In the genomic region with DNA sequence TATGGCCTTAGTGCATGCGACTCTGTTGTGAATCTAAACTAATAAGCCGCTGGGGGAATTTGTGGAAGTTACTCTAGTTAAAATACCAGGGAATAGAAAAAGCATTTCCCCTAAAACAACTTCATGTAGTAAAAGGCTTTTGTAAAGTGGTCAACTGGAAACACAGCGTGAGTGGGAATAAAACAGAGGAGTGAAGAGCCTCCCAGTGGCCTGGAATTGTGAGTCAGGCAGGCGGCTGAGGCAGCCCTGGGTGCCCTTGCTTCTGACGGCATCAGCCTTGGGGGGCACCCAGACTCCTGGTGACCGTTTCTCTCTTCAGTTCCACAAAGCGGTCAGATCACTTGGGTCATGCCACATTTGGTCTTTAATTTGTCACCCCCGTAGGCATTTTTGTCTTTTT, we compare ENCODE assay signal across 25 cellular contexts.
DNase-seq lines count a peak whose midpoint lies in the region; ATAC-seq and TF ChIP-seq lines count a peak whose summit lies in the region.
"Had no signal": no experiment of that assay in that cellular context is flagged by ENCODE, and none has a peak within 500 bp of the region (broad histone marks: within the 10 kb centered on the region; RNA-seq: fewer than 3 reads in every experiment).

No MANE protein-coding gene starts in this region.

- peak overlapping the region; percentile 56 for H3K4me3 Mint-ChIP-seq in endothelial cell (ENCODE audit: unreplicated experiment)
- H3K4me3 Mint-ChIP-seq: CD4-positive, alpha-beta T cell had no signal

- no peaks in the 10 kb centered on the region for H3K9me3 Mint-ChIP-seq in endothelial cell (ENCODE audit: unreplicated experiment)
- H3K9me3 Mint-ChIP-seq: CD4-positive, alpha-beta T cell had no signal

- no TSS peak for BruUV-seq in PC-9 (replicated peaks; lab: Mats Ljungman, UMichigan)

- no peak overlapping the region for H3K27ac ChIP-seq in HEK293 (ENCODE audit: extremely low read depth, low read depth, low read length)
- 0 out of 2 replicates have a peak overlapping the region, but pooled peaks have one; percentile 17 for H3K27ac ChIP-seq in PC-9
- H3K27ac ChIP-seq in osteoblast (ENCODE audit: low read depth, low read length) = no peak overlapping the region
- H3K27ac ChIP-seq: BLaER1, GM23248, HL-60, Peyer's patch, SJSA1 had no signal

- no peak overlapping the region for H2AFZ ChIP-seq in PC-9
- no peak overlapping the region for H2AFZ ChIP-seq in osteoblast (ENCODE audit: low read length)
- H2AFZ ChIP-seq: GM23248 had no signal

- H3K36me3 ChIP-seq in HEK293 (ENCODE audit: control insufficient read depth in 2 of 2, insufficient read depth in 1 of 2, low read length in 2 of 2) (peaks cover 0 to 48% of the 10 kb centered on the region in 2 experiments; a peak in 2 of 3 replicates), PC-9 (ENCODE audit: low read depth) (peaks cover 82% of the 10 kb centered on the region), osteoblast (ENCODE audit: insufficient read depth, low read length) (peaks cover 90% of the 10 kb centered on the region)
- H3K36me3 ChIP-seq: HAP-1 had no signal

- H3K27ac Mint-ChIP-seq in endothelial cell (ENCODE audit: unreplicated experiment) = no peak overlapping the region
- H3K27ac Mint-ChIP-seq: CD4-positive, alpha-beta T cell had no signal

- no peak for ATAC-seq in GM18498 (IDR thresholded peaks at IDR 0.05; ENCODE audit: unreplicated experiment)
- ATAC-seq: GM12878 had no signal

- CTCF ChIA-PET in HEK293 (lab: Yijun Ruan, JAX) = interaction anchor here (0.6 to 1.0 kb wide), 2 partner anchors 326 to 636 kb away, joined by 3 read pairs; no protein-coding TSS in a partner anchor
- CTCF ChIA-PET in PC-9 (lab: Charles Lee) = interaction anchor here (0.7 kb wide), 1 partner anchor 353 kb away, joined by 3 read pairs; no protein-coding TSS in a partner anchor

- peaks cover 40% of the 10 kb centered on the region for H3K79me2 ChIP-seq in PC-9 (ENCODE audit: low read depth)
- peaks cover 7% of the 10 kb centered on the region for H3K79me2 ChIP-seq in osteoblast (ENCODE audit: insufficient read depth, low read length)

- peaks cover 74% of the 10 kb centered on the region for H3F3A ChIP-seq in PC-9 (ENCODE audit: insufficient read depth, low read depth)

- no peaks in the 10 kb centered on the region for H3K9me3 ChIP-seq in HEK293 (ENCODE audit: control insufficient read depth, insufficient read depth, low read depth, low read length)
- no peaks in the 10 kb centered on the region for H3K9me3 ChIP-seq in PC-9 (ENCODE audit: insufficient read depth, low read depth)
- H3K9me3 ChIP-seq in osteoblast (ENCODE audit: low read depth, low read length) = no peaks in the 10 kb centered on the region
- H3K9me3 ChIP-seq: BLaER1, Caco-2, HAP-1, Peyer's patch, SJSA1 had no signal

- TF ChIP-seq CTCF in HEK293 (tag by site-specific recombination; IDR thresholded peaks at IDR 0.05) = no peak
- no peak for TF ChIP-seq CTCF in PC-9 (conservative IDR thresholded peaks at IDR 0.05)
- no peak for TF ChIP-seq CTCF in endothelial cell (IDR thresholded peaks at IDR 0.05; ENCODE audit: unreplicated experiment)
- no peak for TF ChIP-seq CTCF in osteoblast (IDR thresholded peaks at IDR 0.05; ENCODE audit: extremely low read depth, low read depth, low read length)

- H3K4me3 ChIP-seq in HEK293 (ENCODE audit: low read depth, low read length) (no peak overlapping the region), PC-9 (no peak overlapping the region), osteoblast (ENCODE audit: insufficient read depth, low read length) (no peak overlapping the region)
- H3K4me3 ChIP-seq: BLaER1, GM12878, GM23248, HAP-1, Peyer's patch, SJSA1 had no signal

- intact Hi-C loops in PC-9 (cut with micrococcal nuclease; ENCODE audit: unreplicated experiment) = loop anchor here (2.0 to 10.0 kb wide), 4 partner anchors 257 to 1285 kb away; no protein-coding TSS in a partner anchor

- H3K4me1 Mint-ChIP-seq in endothelial cell (ENCODE audit: unreplicated experiment) = peaks cover 22% of the 10 kb centered on the region

- peaks cover 43% of the 10 kb centered on the region for H3K36me3 Mint-ChIP-seq in endothelial cell (ENCODE audit: low read depth, unreplicated experiment)

- no peaks in the 10 kb centered on the region for H3K27me3 ChIP-seq in PC-9 (ENCODE audit: insufficient read depth, low read depth)
- H3K27me3 ChIP-seq in osteoblast (ENCODE audit: insufficient read depth, low read length) = no peaks in the 10 kb centered on the region
- H3K27me3 ChIP-seq: BLaER1, Peyer's patch, SJSA1 had no signal

- DNase-seq in PC-9 (peak in 1 of 2 experiments; percentile 23), endothelial cell (ENCODE audit: low spot score) (no peak), osteoblast (ENCODE audit: insufficient read length, low spot score, missing footprints) (peak; percentile 39), AML-193 (lab: John Stamatoyannopoulos, UW) (no peak), HT-29 (ENCODE audit: low spot score) (no peak)
- no peak for DNase-seq in stimulated activated CD4-positive, alpha-beta T cell treated with anti-CD3 and anti-CD28 coated beads, Interleukin-1b, Interleukin-23, amount 100 ng/mL, for 48 hours
- DNase-seq: Caco-2; CD4-positive, alpha-beta T cell; DMS 273 treated with DMSO at 0.1 percent for 48 hours; DMS79 treated with DMSO at 0.1 percent for 48 hours; GM23248; IMR-90; NCI-H1105; NCI-H2029 treated with DMSO at 0.1 percent for 48 hours; NCI-H2171 treated with DMSO at 0.1 percent for 48 hours; NCI-H526; NK-92 treated with Interleukin-12 subunit alpha and Interleukin-12 subunit beta, amount 100 ng/mL, for 24 hours; Peyer's patch had no signal

- H3K4me2 ChIP-seq in PC-9 (no peak overlapping the region), osteoblast (ENCODE audit: insufficient read depth, low read length) (no peak overlapping the region)
- H3K4me2 ChIP-seq: BLaER1 had no signal

- H4K20me1 ChIP-seq in PC-9 (ENCODE audit: insufficient read depth) (peaks cover 19% of the 10 kb centered on the region), osteoblast (ENCODE audit: insufficient read depth, low read length) (peaks cover 3% of the 10 kb centered on the region)
- H4K20me1 ChIP-seq: BLaER1 had no signal

- peaks cover 9% of the 10 kb centered on the region for H3K27me3 Mint-ChIP-seq in endothelial cell (ENCODE audit: unreplicated experiment)
- H3K27me3 Mint-ChIP-seq: CD4-positive, alpha-beta T cell had no signal

- POLR2A ChIA-PET in HEK293 (lab: Yijun Ruan, JAX) (no interaction called here), PC-9 (lab: Charles Lee; ENCODE audit: unreplicated experiment) (interaction anchor here (0.5 kb wide), 1 partner anchor 310 kb away, joined by 6 read pairs; no protein-coding TSS in a partner anchor)

- no peaks in the 10 kb centered on the region for H3K9me2 ChIP-seq in PC-9 (ENCODE audit: insufficient read depth)

- H3K4me1 ChIP-seq in HEK293 (ENCODE audit: control insufficient read depth, insufficient read depth, low read length) (no peaks in the 10 kb centered on the region), PC-9 (replicated peaks; ENCODE audit: insufficient read depth) (no peaks in the 10 kb centered on the region), osteoblast (ENCODE audit: insufficient read depth, low read length) (no peaks in the 10 kb centered on the region)
- H3K4me1 ChIP-seq: BLaER1, Caco-2, HAP-1, Peyer's patch, SJSA1 had no signal

TF ChIP-seq in HEK293, 187 proteins besides CTCF, POLR2A, EP300 and RAD21:
- TF ChIP-seq TRIM28 (IDR thresholded peaks at IDR 0.05; ENCODE audit: borderline replicate concordance, low read length) = no peak
- TF ChIP-seq, protein P1, sequence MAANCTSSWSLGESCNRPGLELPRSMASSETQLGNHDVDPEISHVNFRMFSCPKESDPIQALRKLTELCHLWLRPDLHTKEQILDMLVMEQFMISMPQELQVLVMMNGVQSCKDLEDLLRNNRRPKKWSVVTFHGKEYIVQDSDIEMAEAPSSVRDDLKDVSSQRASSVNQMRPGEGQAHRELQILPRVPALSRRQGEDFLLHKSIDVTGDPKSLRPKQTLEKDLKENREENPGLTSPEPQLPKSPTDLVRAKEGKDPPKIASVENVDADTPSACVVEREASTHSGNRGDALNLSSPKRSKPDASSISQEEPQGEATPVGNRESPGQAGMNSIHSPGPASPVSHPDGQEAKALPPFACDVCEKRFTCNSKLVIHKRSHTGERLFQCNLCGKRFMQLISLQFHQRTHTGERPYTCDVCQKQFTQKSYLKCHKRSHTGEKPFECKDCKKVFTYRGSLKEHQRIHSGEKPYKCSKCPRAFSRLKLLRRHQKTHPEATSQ (tag by site-specific recombination; IDR thresholded peaks at IDR 0.05) = no peak
- 0 out of 2 replicates have a peak, but pooled peaks have one; percentile 4 for TF ChIP-seq ZNF654 (tag by site-specific recombination; IDR thresholded peaks at IDR 0.05; ENCODE audit: low read depth)
- TF ChIP-seq ZNF404 (tag by site-specific recombination; IDR thresholded peaks at IDR 0.05) = no peak
TF ChIP-seq in HEK293: peak in this region for 1.
